In genomic region chr2:170679607-170680079, GRCh38 we compare ENCODE assay signal across 13 cellular contexts. TPM values are rescaled to one million over a fixed set of nuclear protein-coding genes. Genes with fewer than 3 reads are reported as not detected.
DNase-seq lines count a peak whose midpoint lies in the region; ATAC-seq and TF ChIP-seq lines count a peak whose summit lies in the region.
"Had no signal": no experiment of that assay in that cellular context is flagged by ENCODE, and none has a peak within 500 bp of the region (broad histone marks: within the 10 kb centered on the region; RNA-seq: fewer than 3 reads in every experiment).

No MANE protein-coding gene starts in this region.

- H3K9me3 Mint-ChIP-seq in neural crest cell: no peaks in the 10 kb centered on the region
- H3K9me3 Mint-ChIP-seq: memory B cell had no signal

- ATAC-seq in GM19467 (IDR thresholded peaks at IDR 0.05; ENCODE audit: unreplicated experiment): peak; percentile 51

- TF ChIP-seq CTCF in neural crest cell (conservative IDR thresholded peaks at IDR 0.05) (no peak), stomach (IDR thresholded peaks at IDR 0.05) (no peak), esophagus muscularis mucosa (IDR thresholded peaks at IDR 0.05) (no peak)

- H3K27ac ChIP-seq in duodenal mucosa (ENCODE audit: low read depth, low read length) (no peak overlapping the region), stomach (no peak overlapping the region), esophagus muscularis mucosa (replicated peaks in 1 of 4) (no peak overlapping the region)

- no peaks in the 10 kb centered on the region for H3K36me3 Mint-ChIP-seq in neural crest cell (ENCODE audit: low read depth)
- H3K36me3 Mint-ChIP-seq: memory B cell had no signal

- H3K4me1 ChIP-seq in duodenal mucosa (ENCODE audit: control insufficient read depth in 1 of 2, insufficient read depth in 2 of 2, low read length in 2 of 2): peaks cover 0 to 6% of the 10 kb centered on the region in 2 donors
- H3K4me1 ChIP-seq in stomach: peaks cover 0 to 6% (median 3%) of the 10 kb centered on the region in 4 donors
- peaks cover 0 to 7% (median 0%) of the 10 kb centered on the region in 4 donors for H3K4me1 ChIP-seq in esophagus muscularis mucosa

- WGBS in stomach, 5 donors: 15 to 37% (median 25%) methylated on average over 5 of the region's 5 CpGs
- WGBS in esophagus muscularis mucosa: 53% methylated on average over 5 of the region's 5 CpGs

- no peak for TF ChIP-seq EP300 in stomach (IDR thresholded peaks at IDR 0.05)
- TF ChIP-seq EP300 in esophagus muscularis mucosa (IDR thresholded peaks at IDR 0.05): no peak

- DNase-seq in NCI-H345 treated with DMSO at 0.1 percent for 48 hours (lab: John Stamatoyannopoulos, UW; ENCODE audit: unreplicated experiment) (peak; percentile 42), neural crest cell (ENCODE audit: low read depth, low spot score) (peak; percentile 2), stomach (no peak), esophagus muscularis mucosa (ENCODE audit: extremely low spot score) (no peak), NCI-H1092 treated with DMSO at 0.1 percent for 48 hours (lab: John Stamatoyannopoulos, UW) (no peak)
- no peak for DNase-seq in stimulated activated CD4-positive, alpha-beta T cell treated with anti-CD3 and anti-CD28 coated beads, Interleukin-2, amount 100 ng/mL, for 24 hours
- DNase-seq: aorta; COR-L47; NCI-H2081; stimulated activated CD8-positive, alpha-beta memory T cell treated with anti-CD3 and anti-CD28 coated beads, Interleukin-4, amount 100 ng/mL, for 48 hours had no signal

- H3K9me3 ChIP-seq in duodenal mucosa (ENCODE audit: control insufficient read depth in 1 of 2, low read length in 2 of 2) (no peaks in the 10 kb centered on the region), stomach (no peaks in the 10 kb centered on the region), esophagus muscularis mucosa (no peaks in the 10 kb centered on the region)

- no peak overlapping the region for H3K9ac ChIP-seq in duodenal mucosa (ENCODE audit: low read depth in 1 of 2, low read length in 2 of 2)

- no peak overlapping the region for H3K27ac Mint-ChIP-seq in neural crest cell (ENCODE audit: unreplicated experiment)
- H3K27ac Mint-ChIP-seq: memory B cell had no signal

- intact Hi-C loops in stomach (cut with DNase I; ENCODE audit: low total_unique reads): no loop called here
- intact Hi-C loops in esophagus muscularis mucosa (cut with DNase I): no loop called here

- no peaks in the 10 kb centered on the region for H3K27me3 Mint-ChIP-seq in neural crest cell (ENCODE audit: low read depth)

- H3K4me1 Mint-ChIP-seq in neural crest cell: peaks cover 29% of the 10 kb centered on the region
- H3K4me1 Mint-ChIP-seq: memory B cell had no signal

- TF ChIP-seq POLR2A in stomach (IDR thresholded peaks at IDR 0.05) (no peak), esophagus muscularis mucosa (IDR thresholded peaks at IDR 0.05; ENCODE audit: low read depth) (no peak)

- H3K27me3 ChIP-seq in duodenal mucosa (ENCODE audit: control insufficient read depth in 1 of 2, insufficient read depth in 2 of 2, low read length in 2 of 2): no peaks in the 10 kb centered on the region
- H3K27me3 ChIP-seq in stomach: peaks cover 0 to 4% (median 0%) of the 10 kb centered on the region in 3 donors
- no peaks in the 10 kb centered on the region for H3K27me3 ChIP-seq in esophagus muscularis mucosa

- no peak overlapping the region for H3K4me3 Mint-ChIP-seq in neural crest cell
- H3K4me3 Mint-ChIP-seq: memory B cell had no signal

- no peaks in the 10 kb centered on the region for H3K36me3 ChIP-seq in duodenal mucosa (ENCODE audit: control insufficient read depth in 1 of 2, insufficient read depth in 2 of 2, low read length in 2 of 2)
- H3K36me3 ChIP-seq in stomach: no peaks in the 10 kb centered on the region
- H3K36me3 ChIP-seq in esophagus muscularis mucosa: no peaks in the 10 kb centered on the region

- H3K4me3 ChIP-seq in duodenal mucosa (ENCODE audit: low read depth in 1 of 2, low read length in 2 of 2): peak overlapping the region; percentile 17 to 28
- no peak overlapping the region for H3K4me3 ChIP-seq in stomach
- H3K4me3 ChIP-seq in esophagus muscularis mucosa: no peak overlapping the region

RNA-seq across cellular contexts. Expression of gene SP5, which starts 35.5 kb away (rescaled TPM):
- total RNA-seq in neural crest cell: 3.5 and 6.4 TPM in 2 replicates
- total RNA-seq in stomach: 1 to 10 TPM in 2 of 5 donors, under 1 TPM in 1, not detected in 2; 0.92 to 5.8 (median 1.2) TPM
- polyA plus RNA-seq in stomach: 1 to 10 TPM; 2.6 to 4.1 (median 3.4) TPM
- under 1 TPM in 2 of 4 donors, not detected in 2; 0.32 to 0.63 TPM for total RNA-seq in esophagus muscularis mucosa
- polyA plus RNA-seq: aorta had no signal

Comparison
In these comparisons a context has a peak if more than half of its experiments do, and no peak if none do; other contexts are left out.
1. DNase-seq: peak in NCI-H345 treated with DMSO at 0.1 percent for 48 hours (single experiment) and neural crest cell (single experiment); none in stomach (single experiment), esophagus muscularis mucosa (single experiment), NCI-H1092 treated with DMSO at 0.1 percent for 48 hours (single experiment) and stimulated activated CD4-positive, alpha-beta T cell treated with anti-CD3 and anti-CD28 coated beads, Interleukin-2, amount 100 ng/mL, for 24 hours (0 of 2).
2. H3K4me3 ChIP-seq: peak in duodenal mucosa (2 of 2); none in stomach (0 of 4) and esophagus muscularis mucosa (0 of 4).